ENCODE assay signal across 25 cellular contexts in genomic region chr11:126997196-126997595, GRCh38. TPM values are rescaled to one million over a fixed set of nuclear protein-coding genes. Genes with fewer than 3 reads are reported as not detected.
DNase-seq lines count a peak whose midpoint lies in the region; ATAC-seq and TF ChIP-seq lines count a peak whose summit lies in the region.
"Had no signal": no experiment of that assay in that cellular context is flagged by ENCODE, and none has a peak within 500 bp of the region (broad histone marks: within the 10 kb centered on the region; RNA-seq: fewer than 3 reads in every experiment).

No MANE protein-coding gene starts in this region.

- H3K27ac ChIP-seq in endodermal cell (ENCODE audit: low read depth, low read length) (peak overlapping the region; percentile 92), osteoblast (ENCODE audit: low read depth, low read length) (peak overlapping the region; percentile 100), prostate gland (no peak overlapping the region)
- H3K27ac ChIP-seq: esophagus squamous epithelium, Peyer's patch had no signal

- H3K9ac ChIP-seq in endodermal cell (ENCODE audit: extremely low read depth, low read length, poor library complexity, severe bottlenecking), result no peak overlapping the region

- no peaks in the 10 kb centered on the region for H3K9me3 ChIP-seq in endodermal cell (ENCODE audit: control insufficient read depth, low read length)
- no peaks in the 10 kb centered on the region for H3K9me3 ChIP-seq in osteoblast (ENCODE audit: low read depth, low read length)
- H3K9me3 ChIP-seq in prostate gland, result no peaks in the 10 kb centered on the region
- H3K9me3 ChIP-seq: esophagus squamous epithelium, Peyer's patch had no signal

- DNase-seq in EL (peak; percentile 73), NCI-H345 treated with DMSO at 0.1 percent for 48 hours (lab: John Stamatoyannopoulos, UW; ENCODE audit: unreplicated experiment) (peak; percentile 35), endodermal cell (no peak), osteoblast (ENCODE audit: insufficient read length, low spot score, missing footprints) (no peak), NAMALWA (ENCODE audit: low spot score) (no peak), prostate gland (ENCODE audit: low spot score) (no peak), left lobe of liver (ENCODE audit: low spot score) (no peak)
- DNase-seq: activated CD8-positive, alpha-beta T cell treated with anti-CD3 and anti-CD28 coated beads for 36 hours; activated gamma-delta T cell treated with Interleukin-2 at 50 U/mL for 16 hours; AML-193; COR-L47; effector memory CD4-positive, alpha-beta T cell; esophagus squamous epithelium; left colon; natural killer cell; NCI-H1694; NCI-H2227 treated with DMSO at 0.1 percent for 48 hours; Peyer's patch; stimulated activated CD4-positive, alpha-beta T cell treated with anti-CD3 and anti-CD28 coated beads, Interleukin-4, amount 100 ng/mL, for 4 hours; stimulated activated naive CD8-positive, alpha-beta T cell treated with anti-CD3 and anti-CD28 coated beads, Interleukin-15, amount 100 ng/mL, for 72 hours; T-helper 9 cell had no signal

- H4K20me1 ChIP-seq in osteoblast (ENCODE audit: insufficient read depth, low read length), result no peaks in the 10 kb centered on the region

- H3K36me3 ChIP-seq in endodermal cell (ENCODE audit: control insufficient read depth, insufficient read depth, low read length), result no peaks in the 10 kb centered on the region
- H3K36me3 ChIP-seq in osteoblast (ENCODE audit: insufficient read depth, low read length), result no peaks in the 10 kb centered on the region
- no peaks in the 10 kb centered on the region for H3K36me3 ChIP-seq in prostate gland
- H3K36me3 ChIP-seq: esophagus squamous epithelium, Peyer's patch had no signal

- H3K9me3 Mint-ChIP-seq in endodermal cell, result no peaks in the 10 kb centered on the region
- H3K9me3 Mint-ChIP-seq: activated CD8-positive, alpha-beta T cell treated with anti-CD3 and anti-CD28 coated beads for 36 hours; central memory CD8-positive, alpha-beta T cell; natural killer cell; stimulated activated naive CD8-positive, alpha-beta T cell treated with anti-CD3 and anti-CD28 coated beads, Interleukin-15, amount 100 ng/mL, for 72 hours; type B pancreatic cell had no signal

- peak overlapping the region; percentile 41 for H3K4me2 ChIP-seq in osteoblast (ENCODE audit: insufficient read depth, low read length)

- H2AFZ ChIP-seq in osteoblast (ENCODE audit: low read length), result no peak overlapping the region

- peaks cover 4% of the 10 kb centered on the region for H3K4me1 Mint-ChIP-seq in endodermal cell
- H3K4me1 Mint-ChIP-seq: central memory CD8-positive, alpha-beta T cell; natural killer cell; stimulated activated naive CD8-positive, alpha-beta T cell treated with anti-CD3 and anti-CD28 coated beads, Interleukin-15, amount 100 ng/mL, for 72 hours had no signal

- peaks cover 22% of the 10 kb centered on the region for H3K27me3 Mint-ChIP-seq in endodermal cell (ENCODE audit: insufficient read depth)

- no peak overlapping the region for H3K27ac Mint-ChIP-seq in endodermal cell
- H3K27ac Mint-ChIP-seq: activated CD8-positive, alpha-beta T cell treated with anti-CD3 and anti-CD28 coated beads for 36 hours; natural killer cell; stimulated activated naive CD8-positive, alpha-beta T cell treated with anti-CD3 and anti-CD28 coated beads, Interleukin-15, amount 100 ng/mL, for 72 hours; type B pancreatic cell had no signal

- H3K27me3 ChIP-seq in endodermal cell (ENCODE audit: control insufficient read depth, insufficient read depth, low read length, poor library complexity, severe bottlenecking), result peaks cover 89% of the 10 kb centered on the region
- H3K27me3 ChIP-seq in osteoblast (ENCODE audit: insufficient read depth, low read length), result no peaks in the 10 kb centered on the region
- H3K27me3 ChIP-seq in prostate gland (replicated peaks; ENCODE audit: insufficient read depth), result peaks cover 12% of the 10 kb centered on the region

- H3K4me3 Mint-ChIP-seq in endodermal cell, result no peak overlapping the region
- H3K4me3 Mint-ChIP-seq: activated CD8-positive, alpha-beta T cell treated with anti-CD3 and anti-CD28 coated beads for 36 hours; central memory CD8-positive, alpha-beta T cell; natural killer cell; stimulated activated naive CD8-positive, alpha-beta T cell treated with anti-CD3 and anti-CD28 coated beads, Interleukin-15, amount 100 ng/mL, for 72 hours; type B pancreatic cell had no signal

- no peak for TF ChIP-seq POLR2A in prostate gland (IDR thresholded peaks at IDR 0.05)

- H3K79me2 ChIP-seq in osteoblast (ENCODE audit: insufficient read depth, low read length), result peaks cover 63% of the 10 kb centered on the region

- ATAC-seq in GM19455 (IDR thresholded peaks at IDR 0.05; ENCODE audit: unreplicated experiment), result no peak
- ATAC-seq in left lobe of liver, result no peak
- ATAC-seq: activated CD8-positive, alpha-beta T cell treated with anti-CD3 and anti-CD28 coated beads for 36 hours; HepG2; left colon; natural killer cell; stimulated activated naive CD8-positive, alpha-beta T cell treated with anti-CD3 and anti-CD28 coated beads, Interleukin-15, amount 100 ng/mL, for 72 hours had no signal

- no peaks in the 10 kb centered on the region for H3K36me3 Mint-ChIP-seq in endodermal cell (ENCODE audit: low read depth)
- H3K36me3 Mint-ChIP-seq: natural killer cell, type B pancreatic cell had no signal

- no peak for TF ChIP-seq CTCF in endodermal cell (conservative IDR thresholded peaks at IDR 0.05)
- no peak for TF ChIP-seq CTCF in osteoblast (IDR thresholded peaks at IDR 0.05; ENCODE audit: extremely low read depth, low read depth, low read length)
- no peak for TF ChIP-seq CTCF in prostate gland (IDR thresholded peaks at IDR 0.05)

- intact Hi-C loops in prostate gland (cut with DNase I), result loop anchor here (10.0 kb wide), 1 partner anchor 392 kb away; no protein-coding TSS in a partner anchor

- 53 to 79% methylated on average over 3 to 5 of the region's 5 CpGs for WGBS in endodermal cell (ENCODE audit: insufficient coverage in 1 of 2, insufficient read length in 1 of 2), 2 experiments
- 41% methylated on average over 5 of the region's 5 CpGs for WGBS in prostate gland

- no peak overlapping the region for H3K4me3 ChIP-seq in endodermal cell (ENCODE audit: low read length)
- H3K4me3 ChIP-seq in osteoblast (ENCODE audit: insufficient read depth, low read length), result no peak overlapping the region
- H3K4me3 ChIP-seq in prostate gland, result no peak overlapping the region
- H3K4me3 ChIP-seq: esophagus squamous epithelium, Peyer's patch had no signal

- H3K4me1 ChIP-seq in endodermal cell (ENCODE audit: control insufficient read depth, insufficient read depth, low read length) (no peaks in the 10 kb centered on the region), osteoblast (ENCODE audit: insufficient read depth, low read length) (peaks cover 63% of the 10 kb centered on the region), prostate gland (replicated peaks) (no peaks in the 10 kb centered on the region)
- H3K4me1 ChIP-seq: Peyer's patch had no signal

RNA-seq across cellular contexts. Expression of gene KIRREL3, which starts 3.4 kb away (rescaled TPM):
- total RNA-seq in endodermal cell (1 to 10 TPM; 1.1 to 1.4 TPM), osteoblast (3.6 and 4.4 TPM in 2 replicates), prostate gland (under 1 TPM in 1 of 2 donors, not detected in 1; 0.28 TPM), left lobe of liver (0.13 TPM)
- polyA plus RNA-seq in endodermal cell (2013, experiment 1 of 2), result 2.8 TPM
- polyA plus RNA-seq in endodermal cell (2013, experiment 2 of 2), result 4.0 TPM
- total RNA-seq: activated CD8-positive, alpha-beta T cell treated with anti-CD3 and anti-CD28 coated beads for 36 hours; HepG2; natural killer cell had no signal
- polyA plus RNA-seq: HepG2 had no signal

Comparison
In these comparisons a context has a peak if more than half of its experiments do, and no peak if none do; other contexts are left out.
1. DNase-seq: peak in EL (single experiment) and NCI-H345 treated with DMSO at 0.1 percent for 48 hours (single experiment); none in endodermal cell (single experiment), osteoblast (single experiment), NAMALWA (single experiment), prostate gland (single experiment) and left lobe of liver (single experiment).
2. H3K27ac ChIP-seq: peak in endodermal cell (single experiment) and osteoblast (single experiment); none in prostate gland (0 of 2).